8 cellular contexts compared by ENCODE assay signal in the genomic region with DNA sequence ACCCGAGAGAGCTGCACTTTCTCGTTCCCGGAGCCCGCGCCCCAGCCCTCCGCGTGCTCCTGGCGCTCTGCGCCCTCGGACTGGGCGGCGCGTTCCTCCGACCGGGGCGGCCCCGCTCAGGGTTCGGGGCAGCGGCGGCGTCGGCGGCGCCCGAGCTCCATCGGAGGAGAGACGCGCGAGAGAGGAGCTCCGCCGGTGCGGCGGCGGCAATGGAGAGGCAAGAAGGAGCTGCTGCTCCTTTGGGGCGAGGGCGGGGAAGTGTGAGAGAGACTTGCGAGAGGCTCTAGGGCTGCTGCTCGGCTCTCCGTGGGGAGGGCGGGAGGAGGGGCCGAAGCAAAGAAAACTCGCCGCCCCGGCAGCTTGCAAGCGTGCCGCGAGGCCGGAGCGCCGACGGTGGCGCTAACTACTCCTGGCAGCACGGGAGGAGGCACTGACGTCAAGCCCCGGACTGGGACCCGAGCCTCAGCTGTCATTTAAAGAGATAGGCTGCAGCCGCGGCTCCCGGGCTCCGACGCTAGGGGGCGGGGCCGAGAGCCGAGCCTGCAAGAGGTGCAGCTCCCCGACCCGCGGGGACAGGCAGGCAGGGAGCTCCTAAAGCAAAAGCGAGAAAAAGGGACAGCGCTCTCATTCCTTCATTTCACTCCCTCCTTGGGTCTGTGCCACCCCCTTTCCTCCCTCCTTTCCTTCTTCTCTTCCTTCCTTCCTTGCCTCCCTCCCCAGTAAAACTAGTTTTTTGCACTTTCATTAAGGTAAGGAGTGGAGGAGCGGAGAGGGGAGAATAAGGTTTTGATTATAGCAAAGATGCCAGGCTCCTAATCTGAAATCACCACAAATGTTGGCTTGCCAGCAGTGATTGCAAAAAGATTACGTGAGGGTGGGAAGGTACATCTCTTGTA.
DNase-seq lines count a peak whose midpoint lies in the region; ATAC-seq lines count a peak whose summit lies in the region.

A gene (minus strand): TSS at position 262 of the 896 bp plus-strand sequence.

- no peaks in the 10 kb centered on the region for H3K9me3 Mint-ChIP-seq in stimulated activated naive B cell treated with anti-CD40 and anti-IgM and Interleukin-4, amounts not matched to agents 10 μg/mL and 1 μg/mL and 100 μg/mL, for 72 hours

- H3K4me3 Mint-ChIP-seq in stimulated activated naive B cell treated with anti-CD40 and anti-IgM and Interleukin-4, amounts not matched to agents 10 μg/mL and 1 μg/mL and 100 μg/mL, for 72 hours: peak within 1 kb of the TSS; percentile 75 to 78

- peak within 1 kb of the TSS; percentile 38 to 87 for H3K4me3 ChIP-seq in muscle layer of colon (ENCODE audit: low read depth in 1 of 2, low read length in 2 of 2)

- peaks cover 0 to 3% of the 10 kb centered on the region in 2 donors for H3K36me3 Mint-ChIP-seq in stimulated activated naive B cell treated with anti-CD40 and anti-IgM and Interleukin-4, amounts not matched to agents 10 μg/mL and 1 μg/mL and 100 μg/mL, for 72 hours

- no peaks in the 10 kb centered on the region for H3K36me3 ChIP-seq in muscle layer of colon (ENCODE audit: insufficient read depth, low read length)

- H3K27me3 ChIP-seq in muscle layer of colon (ENCODE audit: control insufficient read depth in 1 of 2, insufficient read depth in 2 of 2, low read length in 2 of 2): peaks cover 3 to 6% of the 10 kb centered on the region in 2 donors

- peaks cover 6 to 19% of the 10 kb centered on the region in 2 donors for H3K4me1 Mint-ChIP-seq in stimulated activated naive B cell treated with anti-CD40 and anti-IgM and Interleukin-4, amounts not matched to agents 10 μg/mL and 1 μg/mL and 100 μg/mL, for 72 hours

- peak within 1 kb of the TSS; percentile 31 for H3K27ac Mint-ChIP-seq in stimulated activated naive B cell treated with anti-CD40 and anti-IgM and Interleukin-4, amounts not matched to agents 10 μg/mL and 1 μg/mL and 100 μg/mL, for 72 hours

- H3K27ac ChIP-seq in muscle layer of colon (ENCODE audit: low read depth, low read length): peak within 1 kb of the TSS; percentile 77

- peak within 1 kb of the TSS; percentile 68 for H3K9ac ChIP-seq in muscle layer of colon (ENCODE audit: low read length)

- H3K9me3 ChIP-seq in muscle layer of colon (ENCODE audit: low read length): no peaks in the 10 kb centered on the region

- peaks cover 8% of the 10 kb centered on the region for H3K4me1 ChIP-seq in muscle layer of colon (ENCODE audit: insufficient read depth, low read length)

- peaks cover 36 to 38% of the 10 kb centered on the region in 2 donors for H3K27me3 Mint-ChIP-seq in stimulated activated naive B cell treated with anti-CD40 and anti-IgM and Interleukin-4, amounts not matched to agents 10 μg/mL and 1 μg/mL and 100 μg/mL, for 72 hours

- peak; percentile 91 for ATAC-seq in GM19372 (IDR thresholded peaks at IDR 0.05; ENCODE audit: low read depth, unreplicated experiment)
- peak; percentile 97 for ATAC-seq in HG03457 (IDR thresholded peaks at IDR 0.05; ENCODE audit: unreplicated experiment)
- ATAC-seq in stimulated activated naive B cell treated with anti-CD40 and anti-IgM and Interleukin-4, amounts not matched to agents 10 μg/mL and 1 μg/mL and 100 μg/mL, for 72 hours (replicated peaks): peak; percentile 90 to 93

- DNase-seq in CD1c-positive myeloid dendritic cell (ENCODE audit: extremely low spot score): peak; percentile 35
- DNase-seq in NCI-H526 (lab: John Stamatoyannopoulos, UW): peak; percentile 11 to 90
- DNase-seq in activated T-cell treated with anti-CD3 and anti-CD28 coated beads for 4 hours: peak; percentile 6
- peak; percentile 4 for DNase-seq in fibroblast of gingiva (ENCODE audit: low read depth)
- peak; percentile 71 for DNase-seq in stimulated activated naive B cell treated with anti-CD40 and anti-IgM and Interleukin-4, amounts not matched to agents 10 μg/mL and 1 μg/mL and 100 μg/mL, for 72 hours

Comparison
In these comparisons a context has a peak if more than half of its experiments do, and no peak if none do; other contexts are left out.
1. Peak in every context shown above with its lines: DNase-seq, ATAC-seq, H3K4me3 ChIP-seq and H3K27ac ChIP-seq.
2. DNase-seq: peak in every context shown above with its lines; median percentile 71 in stimulated activated naive B cell treated with anti-CD40 and anti-IgM and Interleukin-4, amounts not matched to agents 10 μg/mL and 1 μg/mL and 100 μg/mL, for 72 hours; 50 in NCI-H526; 35 in CD1c-positive myeloid dendritic cell; 6 in activated T-cell treated with anti-CD3 and anti-CD28 coated beads for 4 hours; 4 in fibroblast of gingiva.